ENCODE assay signal across 11 cellular contexts in the genomic region with DNA sequence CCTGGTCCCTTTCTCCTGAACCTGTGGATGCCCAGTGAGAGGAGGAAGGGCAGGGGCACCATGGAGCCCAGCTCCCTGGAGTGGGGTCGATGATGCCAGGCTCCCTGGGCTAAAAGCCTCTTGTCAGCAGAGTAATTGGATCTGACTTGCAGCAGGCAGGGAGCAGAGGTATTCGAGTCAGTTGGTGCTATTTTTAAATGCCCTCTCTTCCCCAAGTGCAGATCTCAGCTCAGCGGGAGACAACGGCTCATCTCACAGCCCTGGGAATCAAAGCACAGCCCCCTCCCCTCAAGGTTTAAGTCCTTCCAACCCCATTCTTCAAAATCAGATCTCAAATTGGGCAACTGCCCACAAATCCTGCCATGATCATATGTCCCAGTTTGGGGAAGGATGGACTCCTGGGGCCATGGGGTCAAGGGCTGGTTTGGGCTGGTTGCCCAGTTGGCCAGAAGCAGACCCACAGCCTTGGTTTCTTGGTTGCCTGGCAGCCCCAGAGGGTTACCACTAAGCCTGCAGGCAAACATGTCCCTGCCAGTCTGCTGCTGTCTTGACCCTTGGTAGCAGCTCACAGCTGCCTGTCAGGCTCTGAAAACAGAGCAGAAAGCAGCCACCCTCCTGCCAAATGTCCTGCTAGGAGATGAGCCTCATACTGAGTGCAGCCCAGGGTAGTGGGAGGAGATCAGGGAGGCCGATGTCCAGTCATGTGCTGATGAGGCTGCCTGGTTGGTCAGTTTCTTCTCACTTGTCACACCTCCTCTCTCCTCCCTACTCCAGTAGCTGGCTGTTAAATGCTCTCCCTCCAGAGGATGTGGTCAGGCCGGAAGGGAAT.
DNase-seq lines count a peak whose midpoint lies in the region; ATAC-seq and TF ChIP-seq lines count a peak whose summit lies in the region.
"Had no signal": no experiment of that assay in that cellular context is flagged by ENCODE, and none has a peak within 500 bp of the region (broad histone marks: within the 10 kb centered on the region; RNA-seq: fewer than 3 reads in every experiment).

No MANE protein-coding gene starts in this region.

- H3K27ac Mint-ChIP-seq in GM23338 = no peak overlapping the region
- H3K27ac Mint-ChIP-seq: activated T-cell treated with anti-CD3 and anti-CD28 coated beads, Interleukin-2, amount 50 U/mL, for 24 hours had no signal

- H4K20me1 ChIP-seq in GM23338 (replicated peaks; ENCODE audit: insufficient read depth) = no peaks in the 10 kb centered on the region

- H3K27ac ChIP-seq in GM23338 (ENCODE audit: low read depth) (no peak overlapping the region), esophagus squamous epithelium (peak overlapping the region; percentile 16 to 80 (median 61)), parathyroid adenoma (peak overlapping the region; percentile 95)
- H3K27ac ChIP-seq: epithelial cell of prostate had no signal

- peaks cover 37% of the 10 kb centered on the region for H3K4me1 ChIP-seq in GM23338 (ENCODE audit: insufficient read depth)
- peaks cover 28 to 91% (median 56%) of the 10 kb centered on the region in 3 donors for H3K4me1 ChIP-seq in esophagus squamous epithelium
- H3K4me1 ChIP-seq in parathyroid adenoma = peaks cover 68% of the 10 kb centered on the region

- ATAC-seq in GM23338 = peak; percentile 16
- ATAC-seq in GM18867 (IDR thresholded peaks at IDR 0.05; ENCODE audit: unreplicated experiment) = no peak
- no peak for ATAC-seq in HG02884 (IDR thresholded peaks at IDR 0.05; ENCODE audit: unreplicated experiment)

- H3K36me3 Mint-ChIP-seq in GM23338 (ENCODE audit: low read depth) = no peaks in the 10 kb centered on the region

- intact Hi-C loops in esophagus squamous epithelium (cut with DNase I) = no loop called here

- H3K9me2 ChIP-seq in GM23338 (ENCODE audit: insufficient read depth) = 0 out of 2 replicates have a peak, but pooled peaks cover 2% of the 10 kb centered on the region

- H3K36me3 ChIP-seq in GM23338 (ENCODE audit: insufficient read depth) (no peaks in the 10 kb centered on the region), esophagus squamous epithelium (no peaks in the 10 kb centered on the region), parathyroid adenoma (ENCODE audit: control insufficient read depth, insufficient read depth, low read length) (no peaks in the 10 kb centered on the region)

- WGBS in esophagus squamous epithelium, 2 donors = 11 to 34% methylated on average over 1 to 4 of the region's 6 CpGs

- peaks cover 55% of the 10 kb centered on the region for H3K4me1 Mint-ChIP-seq in GM23338

- H3K27me3 ChIP-seq in GM23338 (ENCODE audit: insufficient read depth) = no peaks in the 10 kb centered on the region
- H3K27me3 ChIP-seq in esophagus squamous epithelium = no peaks in the 10 kb centered on the region
- H3K27me3 ChIP-seq in parathyroid adenoma (ENCODE audit: control insufficient read depth, insufficient read depth, low read length) = no peaks in the 10 kb centered on the region

- no peaks in the 10 kb centered on the region for H3F3A ChIP-seq in GM23338 (replicated peaks; ENCODE audit: low read depth)

- TF ChIP-seq POLR2A in esophagus squamous epithelium (IDR thresholded peaks at IDR 0.05) = no peak

- H3K79me2 ChIP-seq in GM23338 (replicated peaks; ENCODE audit: insufficient read depth) (no peaks in the 10 kb centered on the region), parathyroid adenoma (no peaks in the 10 kb centered on the region)

- DNase-seq in GM23338 (ENCODE audit: low spot score) (peak; percentile 34), NCI-H345 treated with DMSO at 0.1 percent for 48 hours (lab: John Stamatoyannopoulos, UW; ENCODE audit: unreplicated experiment) (peak; percentile 34), esophagus squamous epithelium (lab: John Stamatoyannopoulos, UW) (no peak), OCI-M2 (lab: John Stamatoyannopoulos, UW; ENCODE audit: unreplicated experiment) (no peak), HPDE6-E6E7 (ENCODE audit: extremely low spot score) (no peak)
- DNase-seq: activated T-cell treated with anti-CD3 and anti-CD28 coated beads, Interleukin-2, amount 50 U/mL, for 24 hours; DMS153 had no signal

- no peak overlapping the region for H3K4me3 ChIP-seq in GM23338
- no peak overlapping the region for H3K4me3 ChIP-seq in esophagus squamous epithelium
- H3K4me3 ChIP-seq in parathyroid adenoma (ENCODE audit: low read depth, low read length) = no peak overlapping the region

- H3K9me3 ChIP-seq in esophagus squamous epithelium (no peaks in the 10 kb centered on the region), parathyroid adenoma (ENCODE audit: control insufficient read depth, low read length) (no peaks in the 10 kb centered on the region)

- no peak overlapping the region for H3K4me3 Mint-ChIP-seq in GM23338
- H3K4me3 Mint-ChIP-seq: activated T-cell treated with anti-CD3 and anti-CD28 coated beads, Interleukin-2, amount 50 U/mL, for 24 hours had no signal

- H2AFZ ChIP-seq in GM23338 = no peak overlapping the region
- H2AFZ ChIP-seq in parathyroid adenoma = peak overlapping the region; percentile 33

- peaks cover 4% of the 10 kb centered on the region for H3K27me3 Mint-ChIP-seq in GM23338 (ENCODE audit: insufficient read depth, low read depth, poor library complexity)
- H3K27me3 Mint-ChIP-seq: activated T-cell treated with anti-CD3 and anti-CD28 coated beads, Interleukin-2, amount 50 U/mL, for 24 hours had no signal

- H3K4me2 ChIP-seq in GM23338 (peak overlapping the region; percentile 57), parathyroid adenoma (ENCODE audit: low read length) (peak overlapping the region; percentile 48)

- no peaks in the 10 kb centered on the region for H3K9me3 Mint-ChIP-seq in GM23338
- H3K9me3 Mint-ChIP-seq: activated T-cell treated with anti-CD3 and anti-CD28 coated beads, Interleukin-2, amount 50 U/mL, for 24 hours had no signal

- no peak overlapping the region for H3K9ac ChIP-seq in parathyroid adenoma

- TF ChIP-seq CTCF in GM23338 (conservative IDR thresholded peaks at IDR 0.05; ENCODE audit: low read depth in 2 of 2) = no peak
- no peak for TF ChIP-seq CTCF in esophagus squamous epithelium (IDR thresholded peaks at IDR 0.05)
- TF ChIP-seq CTCF in parathyroid adenoma (IDR thresholded peaks at IDR 0.05) = no peak

TF ChIP-seq in GM23338, 12 proteins besides CTCF, POLR2A, EP300 and RAD21 (continues in another document):
- TF ChIP-seq NANOG (IDR thresholded peaks at IDR 0.05; ENCODE audit: borderline replicate concordance) (no peak), ZNF331 (CRISPR knock-in tag; IDR thresholded peaks at IDR 0.05; ENCODE audit: low read depth) (no peak), STAT1 (IDR thresholded peaks at IDR 0.05; ENCODE audit: unreplicated experiment) (no peak), EZH2 (IDR thresholded peaks at IDR 0.05; ENCODE audit: low read depth, unreplicated experiment) (no peak), JUNB (IDR thresholded peaks at IDR 0.05; ENCODE audit: unreplicated experiment) (no peak), EZH2phosphoT487 (IDR thresholded peaks at IDR 0.05; ENCODE audit: unreplicated experiment) (no peak), ZNF114 (CRISPR knock-in tag; IDR thresholded peaks at IDR 0.05) (no peak), CREB1 (CRISPR knock-in tag; IDR thresholded peaks at IDR 0.05; ENCODE audit: low read depth) (no peak)

Comparison
In these comparisons a context has a peak if more than half of its experiments do, and no peak if none do; other contexts are left out.
1. DNase-seq: peak in GM23338 (single experiment) and NCI-H345 treated with DMSO at 0.1 percent for 48 hours (single experiment); none in esophagus squamous epithelium (single experiment), OCI-M2 (single experiment) and HPDE6-E6E7 (single experiment).